18 cellular contexts compared by ENCODE assay signal in the genomic region with DNA sequence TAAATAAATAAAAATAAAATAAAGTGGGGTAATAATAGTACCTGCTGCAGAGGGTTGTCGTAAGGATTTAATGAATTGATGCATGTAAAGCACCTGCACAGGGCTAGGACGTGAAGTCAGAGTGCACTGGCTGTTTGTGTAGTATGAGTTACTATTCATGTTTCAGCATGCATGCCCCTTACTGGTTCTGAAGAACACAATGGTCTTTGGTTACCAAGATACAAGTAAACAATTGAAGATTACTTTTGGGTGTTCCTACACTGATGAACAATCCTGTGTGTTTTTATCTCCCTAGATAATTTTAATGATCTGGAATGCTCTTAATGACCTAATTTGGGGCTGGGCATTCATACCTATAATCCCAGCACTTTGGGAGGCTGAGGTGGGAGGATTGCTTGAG. TPM values are rescaled to one million over a fixed set of nuclear protein-coding genes. Genes with fewer than 3 reads are reported as not detected.
DNase-seq lines count a peak whose midpoint lies in the region; ATAC-seq, FAIRE-seq and TF ChIP-seq lines count a peak whose summit lies in the region.
"Had no signal": no experiment of that assay in that cellular context is flagged by ENCODE, and none has a peak within 500 bp of the region (broad histone marks: within the 10 kb centered on the region; RNA-seq: fewer than 3 reads in every experiment).

No MANE protein-coding gene starts in this region.

- no peaks in the 10 kb centered on the region for H3K27me3 ChIP-seq in small intestine (ENCODE audit: control insufficient read depth in 2 of 2, insufficient read depth in 2 of 2, low read length in 2 of 2)

- H3K9me3 Mint-ChIP-seq in endothelial cell (ENCODE audit: unreplicated experiment): no peaks in the 10 kb centered on the region

- H3K4me1 Mint-ChIP-seq in endothelial cell (ENCODE audit: unreplicated experiment): peaks cover 9% of the 10 kb centered on the region

- H3K27ac ChIP-seq in small intestine (ENCODE audit: low read depth in 1 of 2, low read length in 1 of 2): no peak overlapping the region

- no peaks in the 10 kb centered on the region for H3K36me3 ChIP-seq in small intestine (ENCODE audit: control insufficient read depth in 2 of 2, insufficient read depth in 2 of 2, low read length in 2 of 2)

- H3K27me3 Mint-ChIP-seq in endothelial cell (ENCODE audit: unreplicated experiment): peaks cover 3% of the 10 kb centered on the region
- H3K27me3 Mint-ChIP-seq: B cell had no signal

- H3K36me3 Mint-ChIP-seq in endothelial cell (ENCODE audit: low read depth, unreplicated experiment): no peaks in the 10 kb centered on the region
- H3K36me3 Mint-ChIP-seq: CD4-positive, CD25-positive, alpha-beta regulatory T cell had no signal

- no peak overlapping the region for H3K4me3 ChIP-seq in small intestine (ENCODE audit: low read depth in 1 of 2, low read length in 2 of 2)

- peaks cover 2% of the 10 kb centered on the region in 2 donors for H3K4me1 ChIP-seq in small intestine (ENCODE audit: control insufficient read depth in 2 of 2, insufficient read depth in 1 of 2, low read depth in 1 of 2, low read length in 1 of 2)

- DNase-seq in NCI-H2171 treated with DMSO at 0.1 percent for 48 hours (lab: John Stamatoyannopoulos, UW) (peak; percentile 57), NCI-H2171 (lab: John Stamatoyannopoulos, UW) (no peak), NAMALWA (ENCODE audit: low spot score) (peak; percentile 40), endothelial cell (ENCODE audit: low spot score) (no peak), small intestine (peak; percentile 22), kidney glomerular epithelial cell (lab: John Stamatoyannopoulos, UW) (no peak)
- DNase-seq: CD4-positive, CD25-positive, alpha-beta regulatory T cell; COR-L47; NCI-H1694 treated with DMSO at 0.1 percent for 48 hours; NCI-H2107; NCI-H510A; NCI-H82; PC-3; RPMI8226 had no signal

- TF ChIP-seq CTCF in endothelial cell (IDR thresholded peaks at IDR 0.05; ENCODE audit: unreplicated experiment): no peak

- no peak overlapping the region for H3K4me3 Mint-ChIP-seq in endothelial cell (ENCODE audit: unreplicated experiment)
- H3K4me3 Mint-ChIP-seq: B cell; CD4-positive, CD25-positive, alpha-beta regulatory T cell had no signal

- ATAC-seq in GM21423 (IDR thresholded peaks at IDR 0.05; ENCODE audit: unreplicated experiment): no peak
- ATAC-seq: PC-3 had no signal

- no peak for FAIRE-seq in small intestine (lab: Jason Lieb, UNC)
- FAIRE-seq: GM12891, GM18507 had no signal

- H3K27ac Mint-ChIP-seq in endothelial cell (ENCODE audit: unreplicated experiment): peak overlapping the region; percentile 13
- H3K27ac Mint-ChIP-seq: B cell; CD4-positive, CD25-positive, alpha-beta regulatory T cell had no signal

- H3K9me3 ChIP-seq in small intestine (ENCODE audit: control insufficient read depth, low read depth): no peaks in the 10 kb centered on the region

- WGBS in small intestine, 3 donors: 48 to 71% (median 68%) methylated on average over 2 of the region's 2 CpGs

RNA-seq across cellular contexts. Expression of gene PRRC2B, which starts 23.2 kb away (rescaled TPM):
- total RNA-seq in endothelial cell (ENCODE audit: unreplicated experiment): 350 TPM
- 10 to 100 TPM; 18.9 to 61.5 (median 19.9) TPM for polyA plus RNA-seq in small intestine

Comparison
In these comparisons a context has a peak if more than half of its experiments do, and no peak if none do; other contexts are left out.
1. DNase-seq: peak in NCI-H2171 treated with DMSO at 0.1 percent for 48 hours (single experiment), NAMALWA (single experiment) and small intestine (single experiment); none in NCI-H2171 (single experiment), endothelial cell (single experiment) and kidney glomerular epithelial cell (single experiment).